Comparison of ENCODE assay signal across 1 cellular context in genomic region chr4:2691952-2692435, GRCh38.
A peak's percentile ranks its signal among the peaks of the same experiment; 100 is the strongest.
TF ChIP-seq lines count a peak whose summit lies in the region.

No MANE protein-coding gene starts in this region.

TF ChIP-seq in GM12878, 131 proteins besides CTCF, POLR2A, EP300 and RAD21 (continued from another document and continues in another):
- TF ChIP-seq E2F8 (IDR thresholded peaks at IDR 0.05; ENCODE audit: low read depth, partially characterized antibody) (no peak), IRF5 (IDR thresholded peaks at IDR 0.05; ENCODE audit: borderline replicate concordance) (no peak), ZBTB40 (IDR thresholded peaks at IDR 0.05; ENCODE audit: borderline replicate concordance) (no peak), HCFC1 (IDR thresholded peaks at IDR 0.05; ENCODE audit: low read length) (no peak), BCL3 (IDR thresholded peaks at IDR 0.05; ENCODE audit: borderline replicate concordance, insufficient read depth, low read depth, low read length, poor library complexity, severe bottlenecking) (no peak), BMI1 (IDR thresholded peaks at IDR 0.05; ENCODE audit: borderline replicate concordance) (no peak), HDAC6 (IDR thresholded peaks at IDR 0.05; ENCODE audit: unreplicated experiment) (no peak), ZNF217 (IDR thresholded peaks at IDR 0.05) (no peak), MTA3 (IDR thresholded peaks at IDR 0.05; ENCODE audit: borderline replicate concordance, low read length) (no peak), MYB (IDR thresholded peaks at IDR 0.05; ENCODE audit: borderline replicate concordance, low read depth, low read length) (no peak), DPF2 (IDR thresholded peaks at IDR 0.05) (no peak), GATAD2B (conservative IDR thresholded peaks at IDR 0.05; ENCODE audit: low read depth) (peak; percentile 43; the same call in 1 of the 2 replicates), EZH2 (IDR thresholded peaks at IDR 0.05; ENCODE audit: borderline replicate concordance, control insufficient read depth, low read depth, low read length) (no peak), IRF3 (IDR thresholded peaks at IDR 0.05) (no peak), SPI1 (IDR thresholded peaks at IDR 0.05; ENCODE audit: borderline replicate concordance, insufficient read depth, low read depth, low read length) (no peak), FOXK2 (IDR thresholded peaks at IDR 0.05) (no peak), NRF1 (conservative IDR thresholded peaks at IDR 0.05; ENCODE audit: low read depth, low read length) (no peak), BCL11A (IDR thresholded peaks at IDR 0.05; ENCODE audit: low read depth, low read length) (0 out of 2 replicates have a peak, but pooled peaks have one; percentile 27), ASH2L (IDR thresholded peaks at IDR 0.05; ENCODE audit: borderline replicate concordance, low read depth) (no peak), USF1 (IDR thresholded peaks at IDR 0.05; ENCODE audit: borderline replicate concordance, extremely low read length, insufficient read depth, low read depth, low read length) (no peak), YY1 (IDR thresholded peaks at IDR 0.05; ENCODE audit: low read depth, low read length) (peak; percentile 72), POU2F2 (IDR thresholded peaks at IDR 0.05; ENCODE audit: borderline replicate concordance, low read depth, low read length) (peak; percentile 21; the same call in 1 of the 3 replicates), PML (IDR thresholded peaks at IDR 0.05; ENCODE audit: low read length) (no peak), CBFB (IDR thresholded peaks at IDR 0.05; ENCODE audit: low read depth) (no peak), RUNX3 (IDR thresholded peaks at IDR 0.05; ENCODE audit: low read length) (peak; percentile 54), BHLHE40 (IDR thresholded peaks at IDR 0.05; ENCODE audit: borderline replicate concordance in 1 of 2, low read depth in 2 of 2, low read length in 1 of 2) (peak; percentile 50 to 80; a peak in 3 of 4 replicates), NKRF (conservative IDR thresholded peaks at IDR 0.05) (no peak), USF2 (IDR thresholded peaks at IDR 0.05; ENCODE audit: borderline replicate concordance, low read depth, low read length) (no peak), SUZ12 (IDR thresholded peaks at IDR 0.05; ENCODE audit: unreplicated experiment) (no peak), PBX3 (IDR thresholded peaks at IDR 0.05; ENCODE audit: insufficient replicate concordance, low read depth, low read length) (no peak), ZBED1 (IDR thresholded peaks at IDR 0.05; ENCODE audit: borderline replicate concordance) (no peak), MYC (IDR thresholded peaks at IDR 0.05; ENCODE audit: insufficient read depth, insufficient read length, insufficient replicate concordance, low read length, severe bottlenecking) (no peak), SKIL (IDR thresholded peaks at IDR 0.05; ENCODE audit: low read depth, poor library complexity, severe bottlenecking) (no peak), SREBF2 (IDR thresholded peaks at IDR 0.05; ENCODE audit: low read length) (no peak), REST (IDR thresholded peaks at IDR 0.05; ENCODE audit: low read depth, low read length) (no peak)
